In genomic region chrX:1442724-1443367, GRCh38 we compare ENCODE assay signal across 1 cellular context.
TF ChIP-seq lines count a peak whose summit lies in the region.

No MANE protein-coding gene starts in this region.

TF ChIP-seq in GM23338, 12 proteins besides CTCF, POLR2A, EP300 and RAD21 (continued from another document):
- no peak for TF ChIP-seq ZNF462 (CRISPR knock-in tag; IDR thresholded peaks at IDR 0.05)
- no peak for TF ChIP-seq POLR2AphosphoS5 (IDR thresholded peaks at IDR 0.05; ENCODE audit: low read depth)
- TF ChIP-seq CREB1 (CRISPR knock-in tag; IDR thresholded peaks at IDR 0.05; ENCODE audit: low read depth), result no peak
- TF ChIP-seq NANOG (IDR thresholded peaks at IDR 0.05; ENCODE audit: borderline replicate concordance), result no peak
- TF ChIP-seq EZH2 (IDR thresholded peaks at IDR 0.05; ENCODE audit: low read depth, unreplicated experiment), result no peak
- no peak for TF ChIP-seq STAT1 (IDR thresholded peaks at IDR 0.05; ENCODE audit: unreplicated experiment)
- no peak for TF ChIP-seq REST (IDR thresholded peaks at IDR 0.05; ENCODE audit: unreplicated experiment)
- no peak for TF ChIP-seq ZNF114 (CRISPR knock-in tag; IDR thresholded peaks at IDR 0.05)
- TF ChIP-seq ZNF331 (CRISPR knock-in tag; IDR thresholded peaks at IDR 0.05; ENCODE audit: low read depth), result no peak
